In the genomic region with DNA sequence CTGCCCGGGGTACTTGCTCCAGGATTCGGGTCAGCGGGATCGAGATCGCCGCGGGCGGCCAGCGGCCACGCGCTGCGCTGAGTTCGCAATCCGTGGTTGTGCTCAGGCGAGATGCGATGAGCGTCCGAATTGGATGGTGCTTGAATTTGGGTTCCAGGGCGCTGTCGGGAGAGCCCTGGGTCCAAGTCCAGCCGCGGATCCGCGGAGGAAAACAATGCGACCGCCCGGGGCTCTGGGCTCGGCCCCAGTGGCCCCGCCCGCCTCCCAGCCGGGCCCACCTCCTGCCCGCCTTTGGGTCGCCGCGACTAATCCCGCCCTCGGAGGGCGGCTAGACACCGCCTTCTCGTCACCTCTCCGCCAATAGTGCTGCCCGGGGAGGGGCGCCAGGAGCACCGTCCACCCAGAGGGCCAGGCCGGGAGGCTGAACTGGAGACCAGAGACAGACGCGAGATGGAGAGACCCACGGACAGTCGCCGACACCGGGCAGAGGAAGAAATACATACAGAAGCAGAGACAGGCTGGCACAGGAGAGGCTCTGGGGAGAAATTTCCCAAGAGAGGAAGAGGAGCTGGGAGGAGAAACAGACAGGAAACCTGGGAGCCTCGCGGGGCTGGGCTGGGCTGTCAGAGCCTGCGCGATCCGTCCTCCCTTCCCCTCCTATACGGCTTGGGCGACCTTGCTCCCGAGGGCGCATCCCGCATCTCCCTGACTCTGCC, we compare ENCODE assay signal across 8 cellular contexts. TPM values are rescaled to one million over a fixed set of nuclear protein-coding genes. Genes with fewer than 3 reads are reported as not detected.
DNase-seq lines count a peak whose midpoint lies in the region; ATAC-seq and TF ChIP-seq lines count a peak whose summit lies in the region.

A gene with protein sequence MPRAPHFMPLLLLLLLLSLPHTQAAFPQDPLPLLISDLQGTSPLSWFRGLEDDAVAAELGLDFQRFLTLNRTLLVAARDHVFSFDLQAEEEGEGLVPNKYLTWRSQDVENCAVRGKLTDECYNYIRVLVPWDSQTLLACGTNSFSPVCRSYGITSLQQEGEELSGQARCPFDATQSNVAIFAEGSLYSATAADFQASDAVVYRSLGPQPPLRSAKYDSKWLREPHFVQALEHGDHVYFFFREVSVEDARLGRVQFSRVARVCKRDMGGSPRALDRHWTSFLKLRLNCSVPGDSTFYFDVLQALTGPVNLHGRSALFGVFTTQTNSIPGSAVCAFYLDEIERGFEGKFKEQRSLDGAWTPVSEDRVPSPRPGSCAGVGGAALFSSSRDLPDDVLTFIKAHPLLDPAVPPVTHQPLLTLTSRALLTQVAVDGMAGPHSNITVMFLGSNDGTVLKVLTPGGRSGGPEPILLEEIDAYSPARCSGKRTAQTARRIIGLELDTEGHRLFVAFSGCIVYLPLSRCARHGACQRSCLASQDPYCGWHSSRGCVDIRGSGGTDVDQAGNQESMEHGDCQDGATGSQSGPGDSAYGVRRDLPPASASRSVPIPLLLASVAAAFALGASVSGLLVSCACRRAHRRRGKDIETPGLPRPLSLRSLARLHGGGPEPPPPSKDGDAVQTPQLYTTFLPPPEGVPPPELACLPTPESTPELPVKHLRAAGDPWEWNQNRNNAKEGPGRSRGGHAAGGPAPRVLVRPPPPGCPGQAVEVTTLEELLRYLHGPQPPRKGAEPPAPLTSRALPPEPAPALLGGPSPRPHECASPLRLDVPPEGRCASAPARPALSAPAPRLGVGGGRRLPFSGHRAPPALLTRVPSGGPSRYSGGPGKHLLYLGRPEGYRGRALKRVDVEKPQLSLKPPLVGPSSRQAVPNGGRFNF (minus strand): TSS at position 216 of the 716 bp plus-strand sequence. CDS start 4,010 bp downstream, outside the sequence.

- H3K4me3 ChIP-seq in GM12865 (ENCODE audit: low read depth, low read length) (peak within 1 kb of the TSS; percentile 55), adipocyte (ENCODE audit: low read length) (peak within 1 kb of the TSS; percentile 83), parathyroid adenoma (ENCODE audit: low read depth, low read length) (peak within 1 kb of the TSS; percentile 61), tibial artery (peak within 1 kb of the TSS; percentile 82 to 96)

- no peaks in the 10 kb centered on the region for H3K79me2 ChIP-seq in parathyroid adenoma

- peak within 1 kb of the TSS; percentile 78 for H3K4me2 ChIP-seq in parathyroid adenoma (ENCODE audit: low read length)

- H3K9ac ChIP-seq in adipocyte (ENCODE audit: low read length), result peak within 1 kb of the TSS; percentile 79
- H3K9ac ChIP-seq in parathyroid adenoma, result no peak within 1 kb of the TSS

- H3K4me1 ChIP-seq in adipocyte (ENCODE audit: control insufficient read depth, insufficient read depth, low read length), result peaks cover 12% of the 10 kb centered on the region
- no peaks in the 10 kb centered on the region for H3K4me1 ChIP-seq in parathyroid adenoma
- H3K4me1 ChIP-seq in tibial artery, result peaks cover 0 to 40% (median 25%) of the 10 kb centered on the region in 4 donors

- no peaks in the 10 kb centered on the region for H3K9me3 ChIP-seq in adipocyte (ENCODE audit: control insufficient read depth, low read length)
- H3K9me3 ChIP-seq in parathyroid adenoma (ENCODE audit: control insufficient read depth, low read length), result no peaks in the 10 kb centered on the region
- H3K9me3 ChIP-seq in tibial artery, result no peaks in the 10 kb centered on the region

- intact Hi-C loops in Right ventricle myocardium superior (cut with DNase I), result no loop called here
- intact Hi-C loops in tibial artery (cut with DNase I; ENCODE audit: low total_unique reads), result no loop called here

- no peaks in the 10 kb centered on the region for H3K36me3 ChIP-seq in adipocyte (ENCODE audit: control insufficient read depth, insufficient read depth, low read length, severe bottlenecking)
- H3K36me3 ChIP-seq in parathyroid adenoma (ENCODE audit: control insufficient read depth, insufficient read depth, low read length), result no peaks in the 10 kb centered on the region
- H3K36me3 ChIP-seq in tibial artery, result peaks cover 0 to 9% (median 0%) of the 10 kb centered on the region in 3 donors

- peak; percentile 100 for ATAC-seq in HG02798 (IDR thresholded peaks at IDR 0.05; ENCODE audit: poor library complexity, unreplicated experiment)
- ATAC-seq in Right ventricle myocardium superior (ENCODE audit: poor library complexity), result peak; percentile 97

- peak; percentile 85 for DNase-seq in GM12865 (ENCODE audit: low read depth)
- DNase-seq in NCI-H1417 (lab: John Stamatoyannopoulos, UW), result peak; percentile 94 to 99 (median 95)
- DNase-seq in SW 1271 (lab: John Stamatoyannopoulos, UW), result peak; percentile 20 to 82
- peak; percentile 97 for DNase-seq in adipocyte (ENCODE audit: low read depth)
- DNase-seq in Right ventricle myocardium superior, result peak; percentile 98
- DNase-seq in tibial artery, result peak; percentile 95 to 97

- peak within 1 kb of the TSS; percentile 39 for H3K27ac ChIP-seq in parathyroid adenoma
- H3K27ac ChIP-seq in tibial artery, result peak within 1 kb of the TSS; percentile 80 to 81

- peak within 1 kb of the TSS; percentile 94 for H2AFZ ChIP-seq in parathyroid adenoma

- TF ChIP-seq CTCF in GM12865 (IDR thresholded peaks at IDR 0.05; ENCODE audit: insufficient read depth, low read depth, low read length, missing control alignments) (no peak), parathyroid adenoma (IDR thresholded peaks at IDR 0.05) (no peak), tibial artery (IDR thresholded peaks at IDR 0.05) (peak in 1 of 2 experiments; percentile 8)

- peaks cover 10% of the 10 kb centered on the region for H3K27me3 ChIP-seq in adipocyte (replicated peaks; ENCODE audit: control insufficient read depth, insufficient read depth, low read length)
- H3K27me3 ChIP-seq in parathyroid adenoma (ENCODE audit: control insufficient read depth, insufficient read depth, low read length), result no peaks in the 10 kb centered on the region
- H3K27me3 ChIP-seq in tibial artery, result no peaks in the 10 kb centered on the region

RNA-seq across cellular contexts. Expression of the gene that starts here (rescaled TPM):
- 56.6 TPM for total RNA-seq in Right ventricle myocardium superior

Comparison
In these comparisons a context has a peak if more than half of its experiments do, and no peak if none do; other contexts are left out.
1. Peak in every context shown above with its lines: DNase-seq, ATAC-seq, H3K4me3 ChIP-seq and H3K27ac ChIP-seq.